1 cellular context compared by ENCODE assay signal in the genomic region with DNA sequence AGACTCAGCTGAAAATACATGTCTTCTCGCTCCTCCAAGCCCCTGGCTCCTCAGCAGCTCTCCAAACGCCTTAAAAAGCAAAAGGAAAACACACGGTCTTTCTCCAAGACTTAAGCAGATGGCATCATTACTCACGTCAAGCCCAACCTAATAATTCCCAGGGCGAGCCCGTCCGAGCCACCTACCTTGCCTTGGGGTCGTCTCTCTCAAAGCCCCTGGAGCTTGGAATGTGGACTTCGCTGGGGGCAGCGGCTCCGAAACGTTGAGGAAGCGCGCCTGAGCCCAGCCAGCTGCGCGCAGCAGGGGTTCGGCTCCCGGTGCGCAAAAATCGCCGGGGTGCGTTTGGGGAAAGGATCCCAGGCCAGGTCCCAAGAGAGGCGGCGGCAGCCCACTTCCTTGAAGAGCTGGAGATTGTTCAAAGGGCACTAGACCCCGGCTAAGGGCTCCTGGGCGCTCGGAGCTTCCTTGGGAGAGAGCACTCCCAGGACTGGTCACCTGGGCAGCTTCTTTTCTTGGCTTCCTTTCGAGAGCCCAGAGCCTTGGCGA.
TF ChIP-seq lines count a peak whose summit lies in the region.

No MANE protein-coding gene starts in this region.

TF ChIP-seq in HepG2, 621 proteins besides CTCF, POLR2A, EP300 and RAD21:
- TF ChIP-seq MIXL1 (CRISPR knock-in tag; IDR thresholded peaks at IDR 0.05) (no peak), ZNF724P (CRISPR knock-in tag; IDR thresholded peaks at IDR 0.05; ENCODE audit: borderline replicate concordance) (no peak)
